9 cellular contexts compared by ENCODE assay signal in the genomic region with DNA sequence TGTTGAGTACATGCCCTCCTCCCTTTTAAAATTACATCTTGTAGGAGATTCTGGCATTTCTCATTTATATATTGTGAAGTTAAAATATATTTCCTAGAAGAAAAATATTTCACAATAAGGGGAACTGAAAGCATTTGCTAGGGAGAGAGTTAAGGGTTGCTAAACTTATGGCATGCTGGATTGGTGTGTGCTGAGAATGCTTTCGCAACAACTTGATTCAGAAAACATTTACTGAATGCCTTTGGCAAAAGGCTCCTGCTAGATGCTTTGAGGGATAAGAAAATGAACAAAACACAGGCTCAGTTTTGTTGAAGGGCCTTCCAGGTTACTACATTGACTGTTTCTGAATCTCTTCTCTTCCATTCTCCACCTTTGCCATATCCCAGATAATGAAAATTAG.
DNase-seq lines count a peak whose midpoint lies in the region; ATAC-seq and TF ChIP-seq lines count a peak whose summit lies in the region.
"Had no signal": no experiment of that assay in that cellular context is flagged by ENCODE, and none has a peak within 500 bp of the region (broad histone marks: within the 10 kb centered on the region; RNA-seq: fewer than 3 reads in every experiment).

No MANE protein-coding gene starts in this region.

- no peak overlapping the region for H3K4me3 Mint-ChIP-seq in memory B cell
- H3K4me3 Mint-ChIP-seq in activated T-helper 1 cell treated with anti-CD3 and anti-CD28 coated beads, Interleukin-12 subunit alpha, Interleukin-12 subunit beta, Interleukin-2, Interleukin-4 antibody, amounts not matched to agents 30 ng/mL and 10 ng/mL and 1 ng/mL, durations not matched to agents 14 hours and 24 hours and 36 hours = no peak overlapping the region

- DNase-seq in Right ventricle myocardium superior (no peak), right atrium auricular region (ENCODE audit: low spot score) (no peak), cerebellar cortex (ENCODE audit: low spot score) (peak; percentile 36), memory B cell (ENCODE audit: low spot score in 2 of 2) (no peak), NCI-H2196 (lab: John Stamatoyannopoulos, UW; ENCODE audit: unreplicated experiment) (no peak)
- no peak for DNase-seq in activated T-helper 1 cell treated with anti-CD3 and anti-CD28 coated beads, Interleukin-12 subunit alpha, Interleukin-12 subunit beta, Interleukin-2, Interleukin-4 antibody, amounts not matched to agents 30 ng/mL and 10 ng/mL and 1 ng/mL, durations not matched to agents 14 hours and 24 hours and 36 hours (ENCODE audit: low spot score)
- no peak for DNase-seq in activated effector memory CD4-positive, alpha-beta T cell treated with anti-CD3 and anti-CD28 coated beads, Interleukin-2, amount 50 U/mL, for 16 hours
- DNase-seq: NCI-H1694 treated with DMSO at 0.1 percent for 48 hours had no signal

- ATAC-seq in Right ventricle myocardium superior (ENCODE audit: poor library complexity) (peak; percentile 73), memory B cell (ENCODE audit: low read depth) (peak; percentile 42), HG02852 (IDR thresholded peaks at IDR 0.05; ENCODE audit: unreplicated experiment) (no peak)

- intact Hi-C loops in Right ventricle myocardium superior (cut with DNase I) = loop anchor here (5.0 kb wide), 1 partner anchor 40 kb away; no protein-coding TSS in a partner anchor
- intact Hi-C loops in activated T-helper 1 cell treated with anti-CD3 and anti-CD28 coated beads, Interleukin-12 subunit alpha, Interleukin-12 subunit beta, Interleukin-2, Interleukin-4 antibody, amounts not matched to agents 30 ng/mL and 10 ng/mL and 1 ng/mL, durations not matched to agents 14 hours and 24 hours and 36 hours (cut with micrococcal nuclease) = no loop called here

- peaks cover 0 to 71% of the 10 kb centered on the region in 2 donors for H3K4me1 ChIP-seq in right atrium auricular region

- no peaks in the 10 kb centered on the region for H3K9me3 Mint-ChIP-seq in memory B cell
- H3K9me3 Mint-ChIP-seq in activated T-helper 1 cell treated with anti-CD3 and anti-CD28 coated beads, Interleukin-12 subunit alpha, Interleukin-12 subunit beta, Interleukin-2, Interleukin-4 antibody, amounts not matched to agents 30 ng/mL and 10 ng/mL and 1 ng/mL, durations not matched to agents 14 hours and 24 hours and 36 hours = no peaks in the 10 kb centered on the region

- H3K27me3 Mint-ChIP-seq in memory B cell = no peaks in the 10 kb centered on the region
- H3K27me3 Mint-ChIP-seq in activated T-helper 1 cell treated with anti-CD3 and anti-CD28 coated beads, Interleukin-12 subunit alpha, Interleukin-12 subunit beta, Interleukin-2, Interleukin-4 antibody, amounts not matched to agents 30 ng/mL and 10 ng/mL and 1 ng/mL, durations not matched to agents 14 hours and 24 hours and 36 hours (ENCODE audit: insufficient read depth) = no peaks in the 10 kb centered on the region

- H3K4me3 ChIP-seq in right atrium auricular region = no peak overlapping the region

- H3K36me3 ChIP-seq in right atrium auricular region = no peaks in the 10 kb centered on the region

- no peaks in the 10 kb centered on the region for H3K27me3 ChIP-seq in right atrium auricular region

- TF ChIP-seq CTCF in right atrium auricular region (IDR thresholded peaks at IDR 0.05) = no peak

- no peak overlapping the region for H3K27ac ChIP-seq in right atrium auricular region

- peaks cover 34% of the 10 kb centered on the region for H3K4me1 Mint-ChIP-seq in memory B cell
- peaks cover 14% of the 10 kb centered on the region for H3K4me1 Mint-ChIP-seq in activated T-helper 1 cell treated with anti-CD3 and anti-CD28 coated beads, Interleukin-12 subunit alpha, Interleukin-12 subunit beta, Interleukin-2, Interleukin-4 antibody, amounts not matched to agents 30 ng/mL and 10 ng/mL and 1 ng/mL, durations not matched to agents 14 hours and 24 hours and 36 hours (ENCODE audit: low read depth)

- no peaks in the 10 kb centered on the region for H3K9me3 ChIP-seq in right atrium auricular region

- peak overlapping the region; percentile 68 for H3K27ac Mint-ChIP-seq in memory B cell
- no peak overlapping the region for H3K27ac Mint-ChIP-seq in activated T-helper 1 cell treated with anti-CD3 and anti-CD28 coated beads, Interleukin-12 subunit alpha, Interleukin-12 subunit beta, Interleukin-2, Interleukin-4 antibody, amounts not matched to agents 30 ng/mL and 10 ng/mL and 1 ng/mL, durations not matched to agents 14 hours and 24 hours and 36 hours

- H3K36me3 Mint-ChIP-seq in memory B cell = no peaks in the 10 kb centered on the region
- H3K36me3 Mint-ChIP-seq in activated T-helper 1 cell treated with anti-CD3 and anti-CD28 coated beads, Interleukin-12 subunit alpha, Interleukin-12 subunit beta, Interleukin-2, Interleukin-4 antibody, amounts not matched to agents 30 ng/mL and 10 ng/mL and 1 ng/mL, durations not matched to agents 14 hours and 24 hours and 36 hours (ENCODE audit: low read depth) = no peaks in the 10 kb centered on the region
